22 cellular contexts compared by ENCODE assay signal in the genomic region with DNA sequence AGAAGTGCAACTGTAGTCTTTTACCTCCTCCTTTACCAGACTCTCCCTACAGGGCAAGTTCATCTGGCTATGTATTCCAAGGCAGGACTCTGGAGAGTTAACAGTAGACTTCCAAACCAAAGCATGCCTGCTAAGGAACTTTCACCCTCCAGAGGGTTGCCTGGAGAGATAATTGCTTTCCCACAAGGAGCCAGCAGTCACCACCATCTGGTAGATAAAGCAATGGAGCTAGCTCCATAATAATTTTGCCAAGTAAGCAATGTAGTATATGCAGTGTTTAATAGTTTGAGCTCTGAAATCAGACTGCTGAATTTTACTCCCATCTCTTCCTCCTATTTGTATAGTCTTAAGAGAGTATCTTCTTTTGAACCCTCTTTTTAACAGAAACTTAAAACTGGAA.
"Had no signal": no experiment of that assay in that cellular context is flagged by ENCODE, and none has a peak within 500 bp of the region (broad histone marks: within the 10 kb centered on the region; RNA-seq: fewer than 3 reads in every experiment).

No MANE protein-coding gene starts in this region.

- H3K9me3 Mint-ChIP-seq: activated T-helper 1 cell treated with anti-CD3 and anti-CD28 coated beads, Interleukin-12 subunit alpha, Interleukin-12 subunit beta, Interleukin-2, Interleukin-4 antibody, amounts not matched to agents 30 ng/mL and 10 ng/mL and 1 ng/mL, durations not matched to agents 14 hours and 24 hours and 36 hours had no signal

- H3K27ac Mint-ChIP-seq: activated naive CD8-positive, alpha-beta T cell; activated T-helper 1 cell treated with anti-CD3 and anti-CD28 coated beads, Interleukin-12 subunit alpha, Interleukin-12 subunit beta, Interleukin-2, Interleukin-4 antibody, amounts not matched to agents 30 ng/mL and 10 ng/mL and 1 ng/mL, durations not matched to agents 14 hours and 24 hours and 36 hours; dendritic cell treated with granulocyte-macrophage colony-stimulating factor and Interleukin-4, amounts not matched to agents 40 ng/mL and 50 ng/mL, for 4 days; natural killer cell treated with Interleukin-12 subunit alpha and Interleukin-12 subunit beta and Interleukin-15 and Interleukin-18, amount 100 ng/mL, for 72 hours; progenitor cell of endocrine pancreas; stimulated activated naive CD8-positive, alpha-beta T cell treated with anti-CD3 and anti-CD28 coated beads, Interleukin-15, amount 100 ng/mL, for 72 hours; T-helper 1 cell treated with Interleukin-12 subunit alpha and Interleukin-12 subunit beta and Interleukin-4 antibody, amounts not matched to agents 30 μg/mL and 1 μg/mL, for 36 hours had no signal

- DNase-seq: activated CD4-positive, alpha-beta T cell treated with anti-CD3 and anti-CD28 coated beads, Interleukin-2, amount 50 U/mL, for 4 hours; activated CD4-positive, CD25-positive, alpha-beta regulatory T cell treated with anti-CD3 and anti-CD28 coated beads, Interleukin-2, amount 50 U/mL, for 72 hours; amniotic stem cell; effector CD8-positive, alpha-beta T cell; foreskin fibroblast; hypothalamus; islet precursor cell; left colon; stimulated activated CD4-positive, alpha-beta T cell treated with anti-CD3 and anti-CD28 coated beads, Interleukin-4, amount 100 ng/mL, for 1 hour; stimulated activated naive CD8-positive, alpha-beta T cell treated with anti-CD3 and anti-CD28 coated beads, Interleukin-15, amount 100 ng/mL, for 72 hours; trophoblast cell had no signal

- H3K4me3 Mint-ChIP-seq: activated naive CD8-positive, alpha-beta T cell; activated T-helper 1 cell treated with anti-CD3 and anti-CD28 coated beads, Interleukin-12 subunit alpha, Interleukin-12 subunit beta, Interleukin-2, Interleukin-4 antibody, amounts not matched to agents 30 ng/mL and 10 ng/mL and 1 ng/mL, durations not matched to agents 14 hours and 24 hours and 36 hours; dendritic cell treated with granulocyte-macrophage colony-stimulating factor and Interleukin-4, amounts not matched to agents 40 ng/mL and 50 ng/mL, for 4 days; natural killer cell treated with Interleukin-12 subunit alpha and Interleukin-12 subunit beta and Interleukin-15 and Interleukin-18, amount 100 ng/mL, for 72 hours; stimulated activated naive CD8-positive, alpha-beta T cell treated with anti-CD3 and anti-CD28 coated beads, Interleukin-15, amount 100 ng/mL, for 72 hours; T-helper 1 cell treated with Interleukin-12 subunit alpha and Interleukin-12 subunit beta and Interleukin-4 antibody, amounts not matched to agents 30 μg/mL and 1 μg/mL, for 36 hours had no signal

- H3K4me1 Mint-ChIP-seq: stimulated activated naive CD8-positive, alpha-beta T cell treated with anti-CD3 and anti-CD28 coated beads, Interleukin-15, amount 100 ng/mL, for 72 hours had no signal

- H3K27ac ChIP-seq: neutrophil, right atrium auricular region, skin epidermis, VCaP had no signal

- H3K27me3 Mint-ChIP-seq: dendritic cell treated with granulocyte-macrophage colony-stimulating factor and Interleukin-4, amounts not matched to agents 40 ng/mL and 50 ng/mL, for 4 days; progenitor cell of endocrine pancreas had no signal

- ATAC-seq: esophagus mucosa; left colon; natural killer cell treated with Interleukin-12 subunit alpha and Interleukin-12 subunit beta and Interleukin-15 and Interleukin-18, amount 100 ng/mL, for 72 hours; stimulated activated naive CD8-positive, alpha-beta T cell treated with anti-CD3 and anti-CD28 coated beads, Interleukin-15, amount 100 ng/mL, for 72 hours had no signal

- H3K36me3 Mint-ChIP-seq: activated naive CD8-positive, alpha-beta T cell; natural killer cell treated with Interleukin-12 subunit alpha and Interleukin-12 subunit beta and Interleukin-15 and Interleukin-18, amount 100 ng/mL, for 72 hours had no signal
